ENCODE assay signal across 26 cellular contexts in the genomic region with DNA sequence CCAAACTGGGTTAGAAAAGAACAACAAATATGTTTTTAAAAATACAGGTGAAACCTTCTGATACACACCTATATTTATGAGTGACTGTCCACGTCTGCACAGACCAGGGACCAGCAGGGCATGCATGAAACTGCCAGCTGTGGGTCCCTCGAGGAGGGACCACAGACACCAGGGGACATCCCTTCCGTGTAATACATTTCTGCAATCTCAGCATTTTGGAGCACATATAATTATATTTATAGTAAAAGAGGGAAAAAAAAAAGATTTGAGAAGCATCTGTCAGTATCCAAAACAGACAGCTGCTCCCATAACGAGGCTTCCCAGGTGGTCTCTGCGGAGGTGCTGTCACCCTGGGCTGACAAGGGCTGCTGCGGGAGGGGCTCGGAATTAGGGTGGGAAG.
"Had no signal": no experiment of that assay in that cellular context is flagged by ENCODE, and none has a peak within 500 bp of the region (broad histone marks: within the 10 kb centered on the region; RNA-seq: fewer than 3 reads in every experiment).

No MANE protein-coding gene starts in this region.

- H3K4me1 ChIP-seq: colonic mucosa had no signal

- H3K27me3 ChIP-seq: adrenal gland, colonic mucosa, MG63, Peyer's patch had no signal

- H3K9me3 ChIP-seq: adrenal gland, colonic mucosa, MG63, Peyer's patch had no signal

- ATAC-seq: activated CD4-positive, alpha-beta T cell treated with anti-CD3 and anti-CD28 coated beads for 36 hours; activated CD8-positive, alpha-beta T cell treated with anti-CD3 and anti-CD28 coated beads for 36 hours; activated T-cell treated with anti-CD3 and anti-CD28 coated beads, Interleukin-2, amount 50 U/mL, for 72 hours; T-cell had no signal

- H3K36me3 Mint-ChIP-seq: activated naive CD8-positive, alpha-beta T cell treated with anti-CD3 and anti-CD28 coated beads, Interleukin-2, amount 10 ng/mL, durations not matched to agents 7 days and 5 days had no signal

- H3K36me3 ChIP-seq: adrenal gland, colonic mucosa, MG63, Peyer's patch had no signal

- H3K27ac ChIP-seq: adrenal gland, colonic mucosa, Peyer's patch had no signal

- H3K27ac Mint-ChIP-seq: activated CD4-positive, alpha-beta T cell treated with anti-CD3 and anti-CD28 coated beads for 36 hours; activated CD8-positive, alpha-beta T cell treated with anti-CD3 and anti-CD28 coated beads for 36 hours; activated naive CD8-positive, alpha-beta T cell treated with anti-CD3 and anti-CD28 coated beads, Interleukin-2, amount 10 ng/mL, durations not matched to agents 7 days and 5 days; activated T-cell treated with anti-CD3 and anti-CD28 coated beads, Interleukin-2, amount 50 U/mL, for 72 hours; activated T-helper 2 cell treated with anti-CD3 and anti-CD28 coated beads, Interferon-gamma antibody, Interleukin-2, Interleukin-4, amounts not matched to agents 10 μg/mL and 5 μg/mL and 100 μg/mL, durations not matched to agents 14 hours and 24 hours and 36 hours; T-cell had no signal

- H3K4me3 Mint-ChIP-seq: activated CD4-positive, alpha-beta T cell treated with anti-CD3 and anti-CD28 coated beads for 36 hours; activated CD8-positive, alpha-beta T cell treated with anti-CD3 and anti-CD28 coated beads for 36 hours; activated naive CD8-positive, alpha-beta T cell treated with anti-CD3 and anti-CD28 coated beads, Interleukin-2, amount 10 ng/mL, durations not matched to agents 7 days and 5 days; activated T-cell treated with anti-CD3 and anti-CD28 coated beads, Interleukin-2, amount 50 U/mL, for 72 hours; T-cell had no signal

- H3K9me3 Mint-ChIP-seq: activated CD8-positive, alpha-beta T cell treated with anti-CD3 and anti-CD28 coated beads for 36 hours; activated naive CD8-positive, alpha-beta T cell treated with anti-CD3 and anti-CD28 coated beads, Interleukin-2, amount 10 ng/mL, durations not matched to agents 7 days and 5 days; activated T-cell treated with anti-CD3 and anti-CD28 coated beads, Interleukin-2, amount 50 U/mL, for 72 hours; activated T-helper 2 cell treated with anti-CD3 and anti-CD28 coated beads, Interferon-gamma antibody, Interleukin-2, Interleukin-4, amounts not matched to agents 10 μg/mL and 5 μg/mL and 100 μg/mL, durations not matched to agents 14 hours and 24 hours and 36 hours; T-cell had no signal

- DNase-seq: activated CD4-positive, alpha-beta T cell treated with anti-CD3 and anti-CD28 coated beads for 36 hours; activated CD4-positive, CD25-positive, alpha-beta regulatory T cell; activated CD8-positive, alpha-beta memory T cell treated with anti-CD3 and anti-CD28 coated beads, Interleukin-2, amount 50 U/mL, for 4 hours; activated CD8-positive, alpha-beta T cell treated with anti-CD3 and anti-CD28 coated beads for 36 hours; activated gamma-delta T cell treated with Interleukin-2 at 50 U/mL for 16 hours; activated naive CD4-positive, alpha-beta T cell treated with anti-CD3 and anti-CD28 coated beads, Interleukin-2, amount 50 U/mL, for 16 hours; activated naive CD8-positive, alpha-beta T cell treated with anti-CD3 and anti-CD28 coated beads, Interleukin-2, amount 10 ng/mL, durations not matched to agents 7 days and 5 days; activated T-cell treated with anti-CD3 and anti-CD28 coated beads, Interleukin-2, amount 50 U/mL, for 72 hours; adrenal gland; anterior cingulate cortex; cerebellar nuclear complex; colonic mucosa; MG63; MV-4-11; NCI-H1092 treated with DMSO at 0.1 percent for 48 hours; NCI-H1436; NCI-H187 treated with DMSO at 0.1 percent for 48 hours; NCI-H2081 treated with DMSO at 0.1 percent for 48 hours; NCI-H345; NCI-H510A treated with DMSO at 0.1 percent for 48 hours; Peyer's patch; SIG-M5; T-cell; T-helper 2 cell; T1000 had no signal

- H3K4me3 ChIP-seq: adrenal gland, colonic mucosa, MG63, Peyer's patch had no signal

- H3K27me3 Mint-ChIP-seq: activated CD4-positive, alpha-beta T cell treated with anti-CD3 and anti-CD28 coated beads for 36 hours; activated CD8-positive, alpha-beta T cell treated with anti-CD3 and anti-CD28 coated beads for 36 hours; activated naive CD8-positive, alpha-beta T cell treated with anti-CD3 and anti-CD28 coated beads, Interleukin-2, amount 10 ng/mL, durations not matched to agents 7 days and 5 days had no signal
